Comparison of ENCODE assay signal across 21 cellular contexts in genomic region chr5:180526265-180526664, GRCh38.
"Had no signal": no experiment of that assay in that cellular context is flagged by ENCODE, and none has a peak within 500 bp of the region (broad histone marks: within the 10 kb centered on the region; RNA-seq: fewer than 3 reads in every experiment).

No MANE protein-coding gene starts in this region.

- H3K4me3 ChIP-seq: cardiac muscle cell, gastrocnemius medialis, heart left ventricle, neural progenitor cell, prostate gland, right lobe of liver, stomach, testis, upper lobe of right lung had no signal

- H3K27me3 Mint-ChIP-seq: memory B cell had no signal

- H3K27me3 ChIP-seq: cardiac muscle cell, gastrocnemius medialis, heart left ventricle, neural progenitor cell, right lobe of liver, stomach, testis, upper lobe of right lung had no signal

- H3K9me3 Mint-ChIP-seq: activated naive CD4-positive, alpha-beta T cell treated with anti-CD3 and anti-CD28 coated beads, Interleukin-2, amount 50 U/mL, for 72 hours; activated T-helper 1 cell treated with anti-CD3 and anti-CD28 coated beads, Interleukin-12 subunit alpha, Interleukin-12 subunit beta, Interleukin-2, Interleukin-4 antibody, amounts not matched to agents 30 ng/mL and 10 ng/mL and 1 ng/mL, durations not matched to agents 14 hours and 24 hours and 36 hours; immature natural killer cell; memory B cell had no signal

- H3K27ac Mint-ChIP-seq: activated naive CD4-positive, alpha-beta T cell treated with anti-CD3 and anti-CD28 coated beads, Interleukin-2, amount 50 U/mL, for 72 hours; activated T-helper 1 cell treated with anti-CD3 and anti-CD28 coated beads, Interleukin-12 subunit alpha, Interleukin-12 subunit beta, Interleukin-2, Interleukin-4 antibody, amounts not matched to agents 30 ng/mL and 10 ng/mL and 1 ng/mL, durations not matched to agents 14 hours and 24 hours and 36 hours; memory B cell; neural progenitor cell had no signal

- DNase-seq: activated CD4-positive, alpha-beta T cell treated with anti-CD3 and anti-CD28 coated beads, Interleukin-2, amount 50 U/mL, for 4 hours; activated gamma-delta T cell treated with Interleukin-2 at 50 U/mL for 16 hours; amygdala; gastrocnemius medialis; heart left ventricle; immature natural killer cell; right lobe of liver; small intestine; stimulated activated CD4-positive, alpha-beta T cell treated with anti-CD3 and anti-CD28 coated beads, Interleukin-15, amount 100 ng/mL, for 24 hours; stimulated activated CD4-positive, alpha-beta T cell treated with anti-CD3 and anti-CD28 coated beads, Interleukin-4, amount 100 ng/mL, for 1 hour; stomach; T-helper 2 cell; testis; upper lobe of right lung; WERI-Rb-1 had no signal

- H3K9me3 ChIP-seq: gastrocnemius medialis, heart left ventricle, prostate gland, right lobe of liver, stomach, testis, upper lobe of right lung had no signal

- H3K4me3 Mint-ChIP-seq: activated T-helper 1 cell treated with anti-CD3 and anti-CD28 coated beads, Interleukin-12 subunit alpha, Interleukin-12 subunit beta, Interleukin-2, Interleukin-4 antibody, amounts not matched to agents 30 ng/mL and 10 ng/mL and 1 ng/mL, durations not matched to agents 14 hours and 24 hours and 36 hours; immature natural killer cell; memory B cell; neural progenitor cell had no signal

- H3K36me3 ChIP-seq: gastrocnemius medialis, prostate gland had no signal

- H3K27ac ChIP-seq: cardiac muscle cell, gastrocnemius medialis, heart left ventricle, neural progenitor cell, prostate gland, right lobe of liver, stomach, testis, upper lobe of right lung, WERI-Rb-1 had no signal

- ATAC-seq: activated naive CD4-positive, alpha-beta T cell treated with anti-CD3 and anti-CD28 coated beads, Interleukin-2, amount 50 U/mL, for 72 hours; gastrocnemius medialis; heart left ventricle; right lobe of liver; upper lobe of right lung had no signal

- H3K4me1 ChIP-seq: prostate gland, upper lobe of right lung had no signal
